ENCODE assay signal across 1 cellular context in genomic region chr2:230602562-230603230, GRCh38.
TF ChIP-seq lines count a peak whose summit lies in the region.

No MANE protein-coding gene starts in this region.

TF ChIP-seq in GM23338, 12 proteins besides CTCF, POLR2A, EP300 and RAD21 (continued from another document):
- no peak for TF ChIP-seq ZNF462 (CRISPR knock-in tag; IDR thresholded peaks at IDR 0.05)
- no peak for TF ChIP-seq ZNF114 (CRISPR knock-in tag; IDR thresholded peaks at IDR 0.05)
- no peak for TF ChIP-seq ZNF331 (CRISPR knock-in tag; IDR thresholded peaks at IDR 0.05; ENCODE audit: low read depth)
- TF ChIP-seq EZH2phosphoT487 (IDR thresholded peaks at IDR 0.05; ENCODE audit: unreplicated experiment) = no peak
- TF ChIP-seq STAT1 (IDR thresholded peaks at IDR 0.05; ENCODE audit: unreplicated experiment) = no peak
- TF ChIP-seq CREB1 (CRISPR knock-in tag; IDR thresholded peaks at IDR 0.05; ENCODE audit: low read depth) = no peak
- no peak for TF ChIP-seq REST (IDR thresholded peaks at IDR 0.05; ENCODE audit: unreplicated experiment)
- TF ChIP-seq EZH2 (IDR thresholded peaks at IDR 0.05; ENCODE audit: low read depth, unreplicated experiment) = no peak
- no peak for TF ChIP-seq NANOG (IDR thresholded peaks at IDR 0.05; ENCODE audit: borderline replicate concordance)
- TF ChIP-seq ETS1 (IDR thresholded peaks at IDR 0.05) = no peak
TF ChIP-seq in GM23338: peak in this region for 0.
